18 cellular contexts compared by ENCODE assay signal in the genomic region with DNA sequence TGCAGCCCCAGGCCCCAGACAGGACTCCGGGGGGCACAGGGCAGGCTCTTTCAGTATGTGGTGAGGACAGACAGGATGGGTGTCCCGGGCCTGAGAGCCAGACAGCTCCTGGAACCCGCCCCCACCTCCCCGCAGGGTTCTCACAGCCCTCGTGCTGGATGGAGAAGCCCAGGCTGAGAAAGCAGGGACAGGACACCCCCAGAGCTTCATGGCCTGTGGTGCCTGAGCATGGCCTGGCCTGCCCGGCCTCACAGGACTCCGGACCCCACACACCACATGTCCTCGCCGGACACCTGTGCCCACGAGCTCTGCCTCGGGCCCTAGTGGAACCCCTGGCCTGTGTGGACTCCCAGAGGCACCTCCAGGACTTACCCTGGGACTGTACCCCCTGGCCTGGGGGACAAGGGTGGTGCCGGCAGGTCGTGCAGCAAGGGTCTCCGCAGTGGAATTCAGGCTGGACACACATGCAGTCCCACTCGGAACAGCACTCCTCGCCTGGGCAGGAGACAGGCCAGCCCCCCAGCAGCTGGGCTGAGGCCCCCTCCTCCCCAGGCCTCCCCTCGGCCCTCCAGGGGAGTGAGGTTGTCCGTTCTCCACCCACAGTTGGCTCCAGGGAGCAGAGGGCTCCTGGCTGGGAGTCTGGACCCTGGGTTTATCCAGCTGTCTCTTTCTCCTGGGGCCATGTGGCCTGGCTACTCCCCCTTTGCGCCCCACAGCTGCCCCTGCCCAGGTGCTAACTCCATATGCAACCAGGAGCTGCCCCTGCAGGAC. TPM values are rescaled to one million over a fixed set of nuclear protein-coding genes. Genes with fewer than 3 reads are reported as not detected.
DNase-seq lines count a peak whose midpoint lies in the region; ATAC-seq and TF ChIP-seq lines count a peak whose summit lies in the region.
"Had no signal": no experiment of that assay in that cellular context is flagged by ENCODE, and none has a peak within 500 bp of the region (broad histone marks: within the 10 kb centered on the region; RNA-seq: fewer than 3 reads in every experiment).

No MANE protein-coding gene starts in this region.

- no peak for TF ChIP-seq CTCF in PC-3 (conservative IDR thresholded peaks at IDR 0.05; ENCODE audit: low read depth, low read length)
- no peak for TF ChIP-seq CTCF in vagina (IDR thresholded peaks at IDR 0.05)

- peak overlapping the region; percentile 84 for H3K27ac ChIP-seq in CD4-positive, alpha-beta memory T cell (ENCODE audit: low read depth, low read length)
- H3K27ac ChIP-seq in PC-3 (ENCODE audit: low read length): no peak overlapping the region
- no peak overlapping the region for H3K27ac ChIP-seq in vagina
- H3K27ac ChIP-seq: coronary artery, WERI-Rb-1 had no signal

- no peaks in the 10 kb centered on the region for H3K27me3 Mint-ChIP-seq in CD4-positive, alpha-beta memory T cell
- H3K27me3 Mint-ChIP-seq in activated naive CD8-positive, alpha-beta T cell treated with anti-CD3 and anti-CD28 coated beads for 36 hours: no peaks in the 10 kb centered on the region
- H3K27me3 Mint-ChIP-seq in naive B cell: peaks cover 0 to 26% (median 14%) of the 10 kb centered on the region in 3 donors

- no peak overlapping the region for H2AFZ ChIP-seq in PC-3 (ENCODE audit: low read length)

- peaks cover 52% of the 10 kb centered on the region for H3K4me1 ChIP-seq in CD4-positive, alpha-beta memory T cell (ENCODE audit: insufficient read depth, low read length)
- peaks cover 25% of the 10 kb centered on the region for H3K4me1 ChIP-seq in PC-3 (ENCODE audit: insufficient read depth, low read length)
- H3K4me1 ChIP-seq in vagina: peaks cover 53% of the 10 kb centered on the region
- H3K4me1 ChIP-seq: Caco-2 had no signal

- CTCF ChIA-PET in CD4-positive, alpha-beta memory T cell (lab: Charles Lee; ENCODE audit: partially characterized antibody): interaction anchor here (1.2 kb wide), 1 partner anchor 83 kb away, joined by 6 read pairs; no protein-coding TSS in a partner anchor
- CTCF ChIA-PET in PC-3 (lab: Charles Lee): no interaction called here

- intact Hi-C loops in CD4-positive, alpha-beta memory T cell (cut with micrococcal nuclease): loop anchor here (5.0 kb wide), 1 partner anchor 48 kb away; no protein-coding TSS in a partner anchor
- intact Hi-C loops in PC-3 (cut with micrococcal nuclease): no loop called here
- intact Hi-C loops in vagina (cut with DNase I): no loop called here

- peak overlapping the region; percentile 93 for H3K4me2 ChIP-seq in PC-3 (ENCODE audit: low read length)

- peaks cover 9 to 36% (median 21%) of the 10 kb centered on the region in 4 donors for H3K4me1 Mint-ChIP-seq in CD4-positive, alpha-beta memory T cell
- peaks cover 25% of the 10 kb centered on the region for H3K4me1 Mint-ChIP-seq in activated naive CD8-positive, alpha-beta T cell treated with anti-CD3 and anti-CD28 coated beads for 36 hours
- H3K4me1 Mint-ChIP-seq in naive B cell: peaks cover 19 to 40% (median 21%) of the 10 kb centered on the region in 3 donors

- peaks cover 12% of the 10 kb centered on the region for H3K79me2 ChIP-seq in PC-3 (ENCODE audit: low read length)

- H3K27me3 ChIP-seq in CD4-positive, alpha-beta memory T cell (ENCODE audit: insufficient read depth, low read length): no peaks in the 10 kb centered on the region
- H3K27me3 ChIP-seq in PC-3 (ENCODE audit: low read length): no peaks in the 10 kb centered on the region
- H3K27me3 ChIP-seq in vagina: no peaks in the 10 kb centered on the region

- peak overlapping the region; percentile 32 to 82 (median 60) for H3K27ac Mint-ChIP-seq in CD4-positive, alpha-beta memory T cell
- no peak overlapping the region for H3K27ac Mint-ChIP-seq in activated naive CD8-positive, alpha-beta T cell treated with anti-CD3 and anti-CD28 coated beads for 36 hours
- peak overlapping the region in 1 of 6 donors; percentile 82 for H3K27ac Mint-ChIP-seq in naive B cell

- H3K9me3 ChIP-seq in CD4-positive, alpha-beta memory T cell (ENCODE audit: control insufficient read depth in 1 of 2, low read length in 2 of 2): no peaks in the 10 kb centered on the region
- H3K9me3 ChIP-seq in PC-3 (ENCODE audit: low read length): no peaks in the 10 kb centered on the region
- no peaks in the 10 kb centered on the region for H3K9me3 ChIP-seq in vagina
- H3K9me3 ChIP-seq: Caco-2 had no signal

- peak overlapping the region in 7 of 8 donors; percentile 56 to 75 (median 61) for H3K4me3 Mint-ChIP-seq in CD4-positive, alpha-beta memory T cell
- peak overlapping the region; percentile 77 for H3K4me3 Mint-ChIP-seq in activated naive CD8-positive, alpha-beta T cell treated with anti-CD3 and anti-CD28 coated beads for 36 hours
- peak overlapping the region; percentile 24 to 80 (median 53) for H3K4me3 Mint-ChIP-seq in naive B cell

- peak in 1 of 5 donors; percentile 44 for DNase-seq in CD4-positive, alpha-beta memory T cell
- DNase-seq in PC-3: no peak
- DNase-seq in activated naive CD8-positive, alpha-beta T cell treated with anti-CD3 and anti-CD28 coated beads for 36 hours: no peak
- DNase-seq in naive B cell: no peak
- no peak for DNase-seq in vagina (ENCODE audit: extremely low spot score in 2 of 2)
- DNase-seq: Caco-2, islet precursor cell, Karpas-422, NCI-H1930, NCI-H748 treated with DMSO at 0.1 percent for 48 hours, SHP77, WERI-Rb-1 had no signal

- H3K36me3 ChIP-seq in CD4-positive, alpha-beta memory T cell (ENCODE audit: insufficient read depth, low read length): no peaks in the 10 kb centered on the region
- H3K36me3 ChIP-seq in PC-3 (ENCODE audit: low read depth, low read length): no peaks in the 10 kb centered on the region
- H3K36me3 ChIP-seq in vagina: no peaks in the 10 kb centered on the region
- H3K36me3 ChIP-seq: WERI-Rb-1 had no signal

- ATAC-seq in PC-3 (no peak), naive B cell (ENCODE audit: low read depth in 2 of 2) (no peak), HG02840 (IDR thresholded peaks at IDR 0.05; ENCODE audit: low FRiP score, unreplicated experiment) (no peak), GM18517 (IDR thresholded peaks at IDR 0.05; ENCODE audit: unreplicated experiment) (no peak), HG03432 (IDR thresholded peaks at IDR 0.05; ENCODE audit: unreplicated experiment) (no peak)
- ATAC-seq: sciatic nerve had no signal

- no peaks in the 10 kb centered on the region for H3F3A ChIP-seq in PC-3 (ENCODE audit: low read length, unreplicated experiment)

- TSS peak; percentile 35 for BruUV-seq in PC-3 (replicated peaks; lab: Mats Ljungman, UMichigan)

- H3K36me3 Mint-ChIP-seq in CD4-positive, alpha-beta memory T cell: peaks cover 0 to 1% of the 10 kb centered on the region in 2 donors
- H3K36me3 Mint-ChIP-seq in activated naive CD8-positive, alpha-beta T cell treated with anti-CD3 and anti-CD28 coated beads for 36 hours: no peaks in the 10 kb centered on the region
- H3K36me3 Mint-ChIP-seq in naive B cell: no peaks in the 10 kb centered on the region

- peak overlapping the region; percentile 63 for H3K9ac ChIP-seq in PC-3 (ENCODE audit: low read length)

- no peaks in the 10 kb centered on the region for H3K9me2 ChIP-seq in PC-3 (replicated peaks; ENCODE audit: low read length)

- no peaks in the 10 kb centered on the region for H4K20me1 ChIP-seq in PC-3 (ENCODE audit: low read length)

- no peaks in the 10 kb centered on the region for H3K9me3 Mint-ChIP-seq in CD4-positive, alpha-beta memory T cell
- H3K9me3 Mint-ChIP-seq in activated naive CD8-positive, alpha-beta T cell treated with anti-CD3 and anti-CD28 coated beads for 36 hours: no peaks in the 10 kb centered on the region
- no peaks in the 10 kb centered on the region for H3K9me3 Mint-ChIP-seq in naive B cell

- TF ChIP-seq POLR2A in vagina (IDR thresholded peaks at IDR 0.05): no peak

- POLR2A ChIA-PET in CD4-positive, alpha-beta memory T cell (lab: Charles Lee; ENCODE audit: partially characterized antibody): interaction anchor here (0.7 to 5.0 kb wide), 5 partner anchors 11 to 704 kb away, joined by 3 to 38 read pairs (median 3); a partner anchor contains a TSS
- POLR2A ChIA-PET in PC-3 (lab: Charles Lee; ENCODE audit: unreplicated experiment): no interaction called here

- H3K4me3 ChIP-seq in CD4-positive, alpha-beta memory T cell (ENCODE audit: low read length in 2 of 2): no peak overlapping the region
- H3K4me3 ChIP-seq in PC-3 (ENCODE audit: low read length): peak overlapping the region; percentile 68
- no peak overlapping the region for H3K4me3 ChIP-seq in vagina

RNA-seq across cellular contexts. Expression of a gene that starts 1.2 kb away (rescaled TPM):
- total RNA-seq in CD4-positive, alpha-beta memory T cell: 1 to 10 TPM; 8.0 to 8.6 TPM
- 10 to 100 TPM; 22.1 to 27.1 TPM for polyA plus RNA-seq in CD4-positive, alpha-beta memory T cell
- total RNA-seq in PC-3 (2014; rRNA removed) (87.2 and 120 TPM in 2 replicates), vagina (4.4 TPM)
- total RNA-seq in activated naive CD8-positive, alpha-beta T cell treated with anti-CD3 and anti-CD28 coated beads for 36 hours: 10 to 100 TPM; 52.5 to 53.3 TPM
- polyA plus RNA-seq in naive B cell (ENCODE audit: low read depth in 6 of 6): 10 to 100 TPM in 1 of 6 donors, 1 to 10 TPM in 5; 2.4 to 13.0 (median 7.9) TPM
- total RNA-seq: Caco-2, myocyte had no signal

RNA-seq across cellular contexts. Expression of a gene that starts 8.8 kb away (rescaled TPM):
- 10 to 100 TPM; 13.5 to 15.5 TPM for total RNA-seq in CD4-positive, alpha-beta memory T cell
- 10 to 100 TPM; 63.2 to 75.1 TPM for polyA plus RNA-seq in CD4-positive, alpha-beta memory T cell
- total RNA-seq in PC-3 (2014; rRNA removed): 0.11 and 0.17 TPM in 2 replicates
- 100 to 1,000 TPM; 110 to 111 TPM for total RNA-seq in activated naive CD8-positive, alpha-beta T cell treated with anti-CD3 and anti-CD28 coated beads for 36 hours
- under 1 TPM in 3 of 6 donors, not detected in 3; 0.18 to 0.36 (median 0.32) TPM for polyA plus RNA-seq in naive B cell (ENCODE audit: low read depth in 6 of 6)
- not detected for total RNA-seq in vagina
- total RNA-seq: Caco-2, myocyte had no signal

RNA-seq across cellular contexts. Expression of a gene that starts 26.6 kb away (rescaled TPM):
- total RNA-seq in CD4-positive, alpha-beta memory T cell: 100 to 1,000 TPM; 125 to 138 TPM
- 100 to 1,000 TPM in 1 of 2 donors, 10 to 100 TPM in 1; 97.4 to 106 TPM for polyA plus RNA-seq in CD4-positive, alpha-beta memory T cell
- total RNA-seq in PC-3 (2014; rRNA removed) (254 and 317 TPM in 2 replicates), vagina (74.2 TPM)
- 10 to 100 TPM; 85.9 to 95.9 TPM for total RNA-seq in activated naive CD8-positive, alpha-beta T cell treated with anti-CD3 and anti-CD28 coated beads for 36 hours
- polyA plus RNA-seq in naive B cell (ENCODE audit: low read depth in 6 of 6): 100 to 1,000 TPM in 1 of 6 donors, 10 to 100 TPM in 5; 64.8 to 101 (median 85.4) TPM

RNA-seq across cellular contexts. Expression of a gene that starts 26.9 kb away (rescaled TPM):
- total RNA-seq in CD4-positive, alpha-beta memory T cell: 10 to 100 TPM; 23.0 to 23.7 TPM
- 10 to 100 TPM in 1 of 2 donors, 1 to 10 TPM in 1; 5.4 to 14.4 TPM for polyA plus RNA-seq in CD4-positive, alpha-beta memory T cell
- total RNA-seq in PC-3 (2014; rRNA removed): 74.0 and 92.2 TPM in 2 replicates
- 10 to 100 TPM; 17.5 to 18.9 TPM for total RNA-seq in activated naive CD8-positive, alpha-beta T cell treated with anti-CD3 and anti-CD28 coated beads for 36 hours
- 10 to 100 TPM in 5 of 6 donors, 1 to 10 TPM in 1; 6.9 to 22.9 (median 12.9) TPM for polyA plus RNA-seq in naive B cell (ENCODE audit: low read depth in 6 of 6)
- total RNA-seq in vagina: 11.0 TPM

RNA-seq across cellular contexts. Expression of a gene that starts 31.5 kb away (rescaled TPM):
- not detected for total RNA-seq in CD4-positive, alpha-beta memory T cell
- polyA plus RNA-seq in CD4-positive, alpha-beta memory T cell: under 1 TPM; 0.27 to 0.45 TPM
- 0.36 and 0.46 TPM in 2 replicates for total RNA-seq in PC-3 (2014; rRNA removed)
- not detected for total RNA-seq in activated naive CD8-positive, alpha-beta T cell treated with anti-CD3 and anti-CD28 coated beads for 36 hours
- polyA plus RNA-seq in naive B cell (ENCODE audit: low read depth in 6 of 6): not detected
- total RNA-seq in vagina: not detected
- total RNA-seq: myocyte had no signal

Comparison
In these comparisons a context has a peak if more than half of its experiments do, and no peak if none do; other contexts are left out.
1. RNA of a gene that starts 8.8 kb away (total RNA-seq): 110 to 111 TPM in activated naive CD8-positive, alpha-beta T cell treated with anti-CD3 and anti-CD28 coated beads for 36 hours and 13.5 to 15.5 TPM in CD4-positive, alpha-beta memory T cell; 0.11 to 0.17 TPM in PC-3 and not detected in vagina (single experiment); every median in the first group is over 10 times any median in the second.
2. Peak in every context shown above with its lines, with median percentiles within 50 percentile points of each other: H3K4me3 Mint-ChIP-seq.